8 cellular contexts compared by ENCODE assay signal in the genomic region with DNA sequence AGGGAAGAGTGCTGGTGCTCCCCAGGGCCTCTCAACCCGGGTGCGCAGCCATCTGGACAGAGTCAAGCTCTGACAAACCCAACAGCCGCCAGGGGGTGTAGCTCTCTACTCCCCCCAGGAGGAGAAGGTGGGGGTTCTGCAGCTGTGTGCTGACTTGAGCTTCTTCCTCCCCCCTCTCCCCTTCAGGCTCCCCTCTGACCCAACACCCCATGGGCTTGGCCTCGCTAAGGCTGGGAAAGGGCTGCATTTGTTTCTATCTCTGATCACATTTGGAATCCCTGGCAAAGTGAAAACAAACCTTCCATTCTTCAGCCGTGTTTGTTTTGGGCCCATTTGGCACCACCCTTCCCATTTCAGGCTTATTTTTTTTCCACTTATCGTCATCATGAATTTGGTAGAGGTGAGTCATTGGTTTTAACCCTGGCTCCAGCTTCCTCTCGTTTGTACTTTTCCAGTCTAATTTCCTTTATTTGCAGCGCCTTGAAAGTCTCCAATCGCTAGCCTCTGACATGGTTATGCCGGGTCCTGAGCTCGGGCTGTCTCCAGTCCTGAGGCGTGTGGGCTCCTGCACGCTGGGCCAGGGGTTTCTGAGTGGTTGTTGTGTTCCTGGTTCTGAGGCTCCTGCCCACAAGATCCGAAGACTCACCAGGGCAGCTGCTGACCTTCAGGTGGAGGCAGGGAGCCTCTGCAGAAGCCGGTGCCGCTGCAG. TPM values are rescaled to one million over a fixed set of nuclear protein-coding genes. Genes with fewer than 3 reads are reported as not detected.
A peak's percentile ranks its signal among the peaks of the same experiment; 100 is the strongest.
DNase-seq lines count a peak whose midpoint lies in the region; ATAC-seq and TF ChIP-seq lines count a peak whose summit lies in the region.

No MANE protein-coding gene starts in this region.

- no peak overlapping the region for H3K27ac Mint-ChIP-seq in activated T-cell treated with anti-CD3 and anti-CD28 coated beads, Interleukin-2, amount 50 U/mL, for 72 hours

- peak overlapping the region; percentile 52 for H3K4me2 ChIP-seq in GM23248 (ENCODE audit: unreplicated experiment)

- intact Hi-C loops in gastrocnemius medialis (cut with DNase I; ENCODE audit: low total_unique reads), result no loop called here

- H3K4me3 ChIP-seq in GM23248 (peak overlapping the region; percentile 39), gastroesophageal sphincter (no peak overlapping the region), gastrocnemius medialis (peak overlapping the region in 2 of 4 donors; percentile 4 to 10)

- TF ChIP-seq EP300 in gastroesophageal sphincter (IDR thresholded peaks at IDR 0.05), result no peak

- H3K9me2 ChIP-seq in GM23248 (ENCODE audit: insufficient read depth), result no peaks in the 10 kb centered on the region

- peaks cover 44% of the 10 kb centered on the region for H3F3A ChIP-seq in GM23248 (ENCODE audit: insufficient read depth)

- H3K9me3 ChIP-seq in GM23248 (ENCODE audit: low read depth) (no peaks in the 10 kb centered on the region), gastroesophageal sphincter (no peaks in the 10 kb centered on the region), gastrocnemius medialis (no peaks in the 10 kb centered on the region)

- H3K4me3 Mint-ChIP-seq in activated T-cell treated with anti-CD3 and anti-CD28 coated beads, Interleukin-2, amount 50 U/mL, for 72 hours, result no peak overlapping the region

- no peak for TF ChIP-seq POLR2A in gastroesophageal sphincter (IDR thresholded peaks at IDR 0.05)
- no peak for TF ChIP-seq POLR2A in gastrocnemius medialis (IDR thresholded peaks at IDR 0.05)

- no peaks in the 10 kb centered on the region for H4K20me1 ChIP-seq in GM23248 (ENCODE audit: insufficient read depth)

- H3K79me2 ChIP-seq in GM23248 (ENCODE audit: insufficient read depth), result peaks cover 45% of the 10 kb centered on the region

- no peaks in the 10 kb centered on the region for H3K27me3 Mint-ChIP-seq in activated T-cell treated with anti-CD3 and anti-CD28 coated beads, Interleukin-2, amount 50 U/mL, for 72 hours (ENCODE audit: low read depth)

- H3K27me3 ChIP-seq in GM23248 (replicated peaks; ENCODE audit: insufficient read depth) (no peaks in the 10 kb centered on the region), gastroesophageal sphincter (no peaks in the 10 kb centered on the region), gastrocnemius medialis (no peaks in the 10 kb centered on the region)

- H3K9ac ChIP-seq in GM23248, result peak overlapping the region; percentile 53

- 63 to 65% methylated on average over 16 of the region's 16 CpGs for WGBS in GM23248 (ENCODE audit: low coverage in 1 of 2, low lambda C conversion rate in 2 of 2, missing lambda C conversion rate in 2 of 2), 2 experiments
- 43 to 66% methylated on average over 9 of the region's 16 CpGs for WGBS in gastroesophageal sphincter (ENCODE audit: low coverage in 1 of 2), 2 donors

- H3K36me3 Mint-ChIP-seq in activated T-cell treated with anti-CD3 and anti-CD28 coated beads, Interleukin-2, amount 50 U/mL, for 72 hours (ENCODE audit: insufficient read depth in 2 of 2), result peaks cover 4 to 11% of the 10 kb centered on the region in 2 donors

- H3K27ac ChIP-seq in GM23248 (peak overlapping the region; percentile 72), gastroesophageal sphincter (peak overlapping the region in 3 of 4 donors; percentile 60 to 80 (median 77)), gastrocnemius medialis (peak overlapping the region; percentile 56 to 72 (median 60))

- peaks cover 20% of the 10 kb centered on the region for H3K4me1 Mint-ChIP-seq in activated T-cell treated with anti-CD3 and anti-CD28 coated beads, Interleukin-2, amount 50 U/mL, for 72 hours (ENCODE audit: low read depth)

- H3K36me3 ChIP-seq in GM23248 (ENCODE audit: low read depth) (no peaks in the 10 kb centered on the region), gastroesophageal sphincter (peaks cover 0 to 20% of the 10 kb centered on the region in 2 donors), gastrocnemius medialis (no peaks in the 10 kb centered on the region)

- H3K4me1 ChIP-seq in GM23248 (ENCODE audit: insufficient read depth) (peaks cover 25% of the 10 kb centered on the region), gastroesophageal sphincter (peaks cover 0 to 39% (median 5%) of the 10 kb centered on the region in 3 donors), gastrocnemius medialis (peaks cover 0 to 3% of the 10 kb centered on the region in 2 donors)

- in situ Hi-C loops in GM23248 (cut with MboI) (no loop called here), gastrocnemius medialis (cut with MboI; ENCODE audit: low sequenced_read_pairs in 4 of 4) (no loop called here)

- TF ChIP-seq CTCF in gastroesophageal sphincter (IDR thresholded peaks at IDR 0.05) (peak in 2 of 4 experiments; percentile 34 to 41), gastrocnemius medialis (IDR thresholded peaks at IDR 0.05 in 4 of 5, conservative IDR thresholded peaks at IDR 0.05 in 1 of 5) (peak in 3 of 5 experiments; percentile 15 to 25 (median 16))

- peak; percentile 79 for ATAC-seq in gastroesophageal sphincter
- peak; percentile 77 to 90 for ATAC-seq in gastrocnemius medialis
- ATAC-seq in GM18868 (IDR thresholded peaks at IDR 0.05; ENCODE audit: unreplicated experiment), result no peak
- no peak for ATAC-seq in activated T-cell treated with anti-CD3 and anti-CD28 coated beads, Interleukin-2, amount 50 U/mL, for 72 hours (replicated peaks in 1 of 2)

- H3K9me3 Mint-ChIP-seq in activated T-cell treated with anti-CD3 and anti-CD28 coated beads, Interleukin-2, amount 50 U/mL, for 72 hours, result no peaks in the 10 kb centered on the region

- H2AFZ ChIP-seq in GM23248, result peak overlapping the region; percentile 36; the same call in 1 of the 2 replicates

- DNase-seq in GM23248, result peak; percentile 88
- DNase-seq in SK-N-DZ (ENCODE audit: low spot score), result peak; percentile 37
- peak in 1 of 2 donors; percentile 15 for DNase-seq in gastrocnemius medialis
- DNase-seq in activated T-cell treated with anti-CD3 and anti-CD28 coated beads, Interleukin-2, amount 50 U/mL, for 72 hours, result no peak
- DNase-seq in RKO (ENCODE audit: low spot score), result no peak
- no peak for DNase-seq in activated CD4-positive, CD25-positive, alpha-beta regulatory T cell (lab: John Stamatoyannopoulos, UW)

RNA-seq across cellular contexts. Expression of gene DAP, which starts 36.1 kb away (rescaled TPM):
- 37.9 and 52.9 TPM in 2 replicates for total RNA-seq in GM23248 (2014; rRNA removed; shearing (Covaris generic))
- 255 and 259 TPM in 2 replicates for polyA plus RNA-seq in GM23248 (2016; fragmentation: Nextera tagmentation; extraction: Ambion mirVana)
- 16.2 and 17.1 TPM in 2 replicates for polyA plus RNA-seq in SK-N-DZ (2014; cell fraction: cytosol; rRNA removed)
- 9.0 and 21.5 TPM in 2 replicates for polyA plus RNA-seq in SK-N-DZ (2014; cell fraction: nucleus; rRNA removed)
- 10 to 100 TPM; 21.8 to 41.9 (median 36.0) TPM for total RNA-seq in gastroesophageal sphincter
- total RNA-seq in gastrocnemius medialis, result 10 to 100 TPM in 1 of 4 donors, 1 to 10 TPM in 3; 2.4 to 11.7 (median 3.6) TPM
- 10 to 100 TPM; 55.9 to 61.6 TPM for total RNA-seq in activated T-cell treated with anti-CD3 and anti-CD28 coated beads, Interleukin-2, amount 50 U/mL, for 72 hours

Comparison
In these comparisons a context has a peak if more than half of its experiments do, and no peak if none do; other contexts are left out.
1. DNase-seq: peak in GM23248 (single experiment) and SK-N-DZ (single experiment); none in activated T-cell treated with anti-CD3 and anti-CD28 coated beads, Interleukin-2, amount 50 U/mL, for 72 hours (0 of 2), RKO (single experiment) and activated CD4-positive, CD25-positive, alpha-beta regulatory T cell (0 of 4).
2. ATAC-seq: peak in gastroesophageal sphincter (single experiment) and gastrocnemius medialis (2 of 2); none in GM18868 (single experiment) and activated T-cell treated with anti-CD3 and anti-CD28 coated beads, Interleukin-2, amount 50 U/mL, for 72 hours (0 of 2).
3. Peak in every context shown above with its lines, with median percentiles within 50 percentile points of each other: H3K27ac ChIP-seq.